20 cellular contexts compared by ENCODE assay signal in genomic region chr18:8787764-8788163, GRCh38.
DNase-seq lines count a peak whose midpoint lies in the region; ATAC-seq, FAIRE-seq and TF ChIP-seq lines count a peak whose summit lies in the region.
"Had no signal": no experiment of that assay in that cellular context is flagged by ENCODE, and none has a peak within 500 bp of the region (broad histone marks: within the 10 kb centered on the region; RNA-seq: fewer than 3 reads in every experiment).

No MANE protein-coding gene starts in this region.

- peaks cover 10% of the 10 kb centered on the region for H3K36me3 Mint-ChIP-seq in glutamatergic neuron (ENCODE audit: unreplicated experiment)
- H3K36me3 Mint-ChIP-seq: CD4-positive, alpha-beta memory T cell had no signal

- H3K79me2 ChIP-seq in osteoblast (ENCODE audit: insufficient read depth, low read length) = no peaks in the 10 kb centered on the region

- DNase-seq in AG04450 (ENCODE audit: low read depth, low spot score) = no peak
- no peak for DNase-seq in RWPE2 (ENCODE audit: low spot score)
- no peak for DNase-seq in glutamatergic neuron
- DNase-seq in osteoblast (ENCODE audit: insufficient read length, low spot score, missing footprints) = peak; percentile 25
- DNase-seq in DMS 273 (lab: John Stamatoyannopoulos, UW; ENCODE audit: unreplicated experiment) = no peak
- no peak for DNase-seq in NCI-H524 treated with DMSO at 0.1 percent for 48 hours (lab: John Stamatoyannopoulos, UW)
- DNase-seq in DMS79 treated with DMSO at 0.1 percent for 48 hours (lab: John Stamatoyannopoulos, UW) = no peak
- DNase-seq in GM12892 (ENCODE audit: insufficient read length) = no peak
- DNase-seq: 8988T; BE2C; Calu3; CD4-positive, alpha-beta memory T cell; NCI-H1417 treated with DMSO at 0.1 percent for 48 hours; NCI-H187 treated with DMSO at 0.1 percent for 48 hours; NCI-H226; NCI-H524; SIG-M5 had no signal

- peaks cover 38% of the 10 kb centered on the region for H3K4me1 Mint-ChIP-seq in glutamatergic neuron (ENCODE audit: low read depth, unreplicated experiment)

- peak overlapping the region; percentile 9 for H3K27ac Mint-ChIP-seq in glutamatergic neuron (ENCODE audit: unreplicated experiment)
- H3K27ac Mint-ChIP-seq: CD4-positive, alpha-beta memory T cell had no signal

- no peak overlapping the region for H3K4me2 ChIP-seq in osteoblast (ENCODE audit: insufficient read depth, low read length)
- H3K4me2 ChIP-seq: KMS-11 had no signal

- CTCF ChIA-PET in AG04450 (lab: Charles Lee) = interaction anchor here (1.7 kb wide), 1 partner anchor 200 kb away, joined by 9 read pairs; no protein-coding TSS in a partner anchor

- H3K27ac ChIP-seq in AG04450 (ENCODE audit: low read depth, low read length) (peak overlapping the region; percentile 57), RWPE2 (ENCODE audit: poor library complexity, severe bottlenecking) (peak overlapping the region; percentile 60), osteoblast (ENCODE audit: low read depth, low read length) (no peak overlapping the region)
- H3K27ac ChIP-seq: KMS-11 had no signal

- H4K20me1 ChIP-seq in osteoblast (ENCODE audit: insufficient read depth, low read length) = no peaks in the 10 kb centered on the region

- no peak for ATAC-seq in RWPE2 (ENCODE audit: low read depth)
- ATAC-seq: HCT116, SK-N-SH treated with all-trans-retinoic acid at 6 μM for 48 hours had no signal

- no peaks in the 10 kb centered on the region; the same call in 1 of the 2 replicates for H3K9me3 ChIP-seq in AG04450 (ENCODE audit: control insufficient read depth, insufficient read depth, low read length)
- H3K9me3 ChIP-seq in RWPE2 (ENCODE audit: severe bottlenecking) = no peaks in the 10 kb centered on the region
- no peaks in the 10 kb centered on the region for H3K9me3 ChIP-seq in osteoblast (ENCODE audit: low read depth, low read length)
- H3K9me3 ChIP-seq: BE2C had no signal

- TF ChIP-seq CTCF in AG04450 (IDR thresholded peaks at IDR 0.05; ENCODE audit: low read depth, low read length) = no peak
- TF ChIP-seq CTCF in RWPE2 (IDR thresholded peaks at IDR 0.05; ENCODE audit: poor library complexity, severe bottlenecking) = no peak
- no peak for TF ChIP-seq CTCF in glutamatergic neuron (IDR thresholded peaks at IDR 0.05; ENCODE audit: partially characterized antibody, unreplicated experiment)
- TF ChIP-seq CTCF in osteoblast (IDR thresholded peaks at IDR 0.05; ENCODE audit: extremely low read depth, low read depth, low read length) = no peak

- no peak overlapping the region for H2AFZ ChIP-seq in osteoblast (ENCODE audit: low read length)

- TF ChIP-seq POLR2A in GM12892 (IDR thresholded peaks at IDR 0.05; ENCODE audit: low read depth, low read length) = no peak

- POLR2A ChIA-PET in AG04450 (lab: Yijun Ruan, JAX) = no interaction called here

- no peak overlapping the region for H3K4me3 ChIP-seq in AG04450 (ENCODE audit: low read depth, low read length)
- H3K4me3 ChIP-seq in RWPE2 (ENCODE audit: severe bottlenecking) = no peak overlapping the region
- H3K4me3 ChIP-seq in osteoblast (ENCODE audit: insufficient read depth, low read length) = no peak overlapping the region

- H3K4me3 Mint-ChIP-seq in glutamatergic neuron (ENCODE audit: unreplicated experiment) = no peak overlapping the region
- H3K4me3 Mint-ChIP-seq: CD4-positive, alpha-beta memory T cell had no signal

- H3K4me1 ChIP-seq in RWPE2 (ENCODE audit: insufficient read depth, poor library complexity, severe bottlenecking) (peaks cover 13% of the 10 kb centered on the region), osteoblast (ENCODE audit: insufficient read depth, low read length) (no peaks in the 10 kb centered on the region)

- peaks cover 9% of the 10 kb centered on the region for H3K27me3 Mint-ChIP-seq in glutamatergic neuron (ENCODE audit: unreplicated experiment)

- peaks cover 11% of the 10 kb centered on the region for H3K9me3 Mint-ChIP-seq in glutamatergic neuron (ENCODE audit: unreplicated experiment)
- H3K9me3 Mint-ChIP-seq: CD4-positive, alpha-beta memory T cell had no signal

- H3K36me3 ChIP-seq in RWPE2 (ENCODE audit: low read depth) (peaks cover 22% of the 10 kb centered on the region; the same call in 1 of the 2 replicates), osteoblast (ENCODE audit: insufficient read depth, low read length) (peaks cover 61% of the 10 kb centered on the region)
- H3K36me3 ChIP-seq: BE2C had no signal

- no peak for FAIRE-seq in GM12892 (lab: Jason Lieb, UNC)

- no peaks in the 10 kb centered on the region for H3K27me3 ChIP-seq in AG04450 (ENCODE audit: control insufficient read depth, insufficient read depth, low read length)
- no peaks in the 10 kb centered on the region for H3K27me3 ChIP-seq in RWPE2 (ENCODE audit: insufficient read depth, poor library complexity, severe bottlenecking)
- no peaks in the 10 kb centered on the region for H3K27me3 ChIP-seq in osteoblast (ENCODE audit: insufficient read depth, low read length)
- H3K27me3 ChIP-seq: BE2C had no signal
